ENCODE assay signal across 2 cellular contexts in genomic region chr2:73218298-73218697, GRCh38.
TF ChIP-seq lines count a peak whose summit lies in the region.

No MANE protein-coding gene starts in this region.

TF ChIP-seq in SK-N-SH, 30 proteins besides CTCF, POLR2A, EP300 and RAD21:
- TF ChIP-seq ELF1 (IDR thresholded peaks at IDR 0.05) (no peak), SMC3 (IDR thresholded peaks at IDR 0.05; ENCODE audit: low read depth, low read length) (no peak), REST (IDR thresholded peaks at IDR 0.05; ENCODE audit: low read depth, low read length) (no peak), FOXM1 (IDR thresholded peaks at IDR 0.05; ENCODE audit: low read depth) (no peak), NFIC (IDR thresholded peaks at IDR 0.05; ENCODE audit: borderline replicate concordance) (no peak), MEF2A (IDR thresholded peaks at IDR 0.05; ENCODE audit: borderline replicate concordance, low read depth) (no peak), PBX3 (IDR thresholded peaks at IDR 0.05) (0 out of 2 replicates have a peak, but pooled peaks have one; percentile 17), RFX5 (IDR thresholded peaks at IDR 0.05; ENCODE audit: low read length) (no peak), POLR2AphosphoS5 (IDR thresholded peaks at IDR 0.05; ENCODE audit: low read depth, low read length) (no peak), FOXJ3 (CRISPR knock-in tag; IDR thresholded peaks at IDR 0.05) (no peak), TCF12 (IDR thresholded peaks at IDR 0.05) (no peak), MXI1 (IDR thresholded peaks at IDR 0.05; ENCODE audit: low read depth, low read length) (no peak), RCOR1 (IDR thresholded peaks at IDR 0.05; ENCODE audit: low read length) (no peak), TEAD4 (IDR thresholded peaks at IDR 0.05; ENCODE audit: borderline replicate concordance, insufficient read depth) (no peak), FOSL2 (IDR thresholded peaks at IDR 0.05; ENCODE audit: borderline replicate concordance, low read depth) (peak; percentile 32; the same call in 1 of the 2 replicates), JUND (IDR thresholded peaks at IDR 0.05) (no peak), MAX (IDR thresholded peaks at IDR 0.05; ENCODE audit: low read depth) (peak; percentile 54), YY1 (IDR thresholded peaks at IDR 0.05; ENCODE audit: low read depth) (peak; percentile 67; the same call in 1 of the 2 replicates), SIN3A (IDR thresholded peaks at IDR 0.05; ENCODE audit: borderline replicate concordance, low read depth, low read length) (no peak), NRF1 (IDR thresholded peaks at IDR 0.05; ENCODE audit: low read depth, low read length) (no peak), USF2 (IDR thresholded peaks at IDR 0.05; ENCODE audit: borderline replicate concordance, low read depth, low read length) (no peak), TAF1 (IDR thresholded peaks at IDR 0.05; ENCODE audit: borderline replicate concordance, low read depth, low read length) (no peak), RXRA (IDR thresholded peaks at IDR 0.05; ENCODE audit: borderline replicate concordance, low read depth) (no peak), IRF3 (IDR thresholded peaks at IDR 0.05; ENCODE audit: low read depth, low read length) (no peak), CHD2 (IDR thresholded peaks at IDR 0.05; ENCODE audit: low read length, partially characterized antibody) (no peak)

TF ChIP-seq in HepG2, 621 proteins besides CTCF, POLR2A, EP300 and RAD21:
- TF ChIP-seq HMGXB4 (CRISPR knock-in tag; IDR thresholded peaks at IDR 0.05; ENCODE audit: borderline replicate concordance in 1 of 2, low read depth in 1 of 2) (no peak), ARID5B (CRISPR knock-in tag; IDR thresholded peaks at IDR 0.05) (no peak)
